8 cellular contexts compared by ENCODE assay signal in the genomic region with DNA sequence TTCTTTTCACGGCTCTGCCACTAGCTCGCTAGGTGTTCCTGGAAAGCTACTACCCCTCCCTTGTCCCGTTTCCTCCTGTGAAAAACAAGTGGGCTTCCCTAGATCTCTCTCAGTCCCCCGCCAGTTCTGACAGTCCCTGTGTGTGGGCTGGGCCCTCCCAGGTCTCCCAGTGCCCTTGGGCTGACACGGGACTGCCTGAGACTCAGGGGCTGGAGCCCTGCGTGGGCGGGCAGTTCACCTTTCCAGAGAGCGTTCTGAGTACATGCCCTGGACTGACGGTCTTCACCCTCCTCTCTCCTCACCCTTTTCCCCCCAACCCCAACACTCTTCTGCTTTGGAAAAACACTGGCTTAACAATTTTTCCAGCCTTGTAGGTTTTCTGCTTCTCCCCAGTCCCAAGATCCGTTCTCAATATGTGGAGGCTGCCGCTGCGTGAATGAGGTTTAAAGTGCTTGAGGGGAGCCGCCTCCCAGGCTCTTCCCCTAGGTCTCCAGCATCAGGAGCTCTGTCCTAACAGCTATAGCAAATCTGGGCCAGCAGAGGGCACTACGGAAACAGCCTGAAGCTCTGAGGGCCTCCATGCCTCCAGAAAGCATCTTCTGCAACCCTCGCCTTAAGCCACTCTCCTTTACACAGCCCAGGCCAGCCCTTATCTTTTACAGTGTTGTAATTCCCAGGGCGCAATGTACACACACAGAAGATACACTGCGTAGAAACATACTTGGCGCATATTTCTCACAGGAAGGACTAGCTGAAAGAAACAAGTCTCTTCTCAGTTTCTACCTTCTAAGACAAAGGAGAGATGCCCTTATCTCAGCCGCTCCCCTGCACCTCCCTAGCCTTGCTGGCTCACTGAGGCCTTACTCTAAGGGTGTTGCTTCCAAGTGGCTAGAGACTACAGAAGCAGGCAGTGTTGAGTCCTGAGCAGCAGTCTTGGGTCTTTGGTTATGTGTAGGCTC. TPM values are rescaled to one million over a fixed set of nuclear protein-coding genes. Genes with fewer than 3 reads are reported as not detected.
DNase-seq lines count a peak whose midpoint lies in the region; ATAC-seq and TF ChIP-seq lines count a peak whose summit lies in the region.

No MANE protein-coding gene starts in this region.

- no peaks in the 10 kb centered on the region for H3K79me2 ChIP-seq in OCI-LY7 (ENCODE audit: insufficient read depth, low read depth, low read length)

- H3K9me2 ChIP-seq in OCI-LY7 (ENCODE audit: insufficient read depth, low read length), result no peaks in the 10 kb centered on the region

- no TSS peak for BruUV-seq in OCI-LY7 (replicated peaks; lab: Mats Ljungman, UMichigan)

- TF ChIP-seq CTCF in OCI-LY7 (conservative IDR thresholded peaks at IDR 0.05; ENCODE audit: low read length), result peak; percentile 82

- CTCF ChIA-PET in OCI-LY7 (lab: Charles Lee; ENCODE audit: unreplicated experiment), result no interaction called here

- no peak overlapping the region for H3K4me2 ChIP-seq in OCI-LY7 (ENCODE audit: low read length)

- H3K27ac ChIP-seq in OCI-LY7 (ENCODE audit: low read depth, low read length, poor library complexity, severe bottlenecking), result no peak overlapping the region

- H3K4me1 ChIP-seq in OCI-LY7 (ENCODE audit: insufficient read depth, low read length, poor library complexity, severe bottlenecking), result no peaks in the 10 kb centered on the region

- no peak overlapping the region for H3K4me3 ChIP-seq in OCI-LY7 (ENCODE audit: low read depth, low read length, poor library complexity, severe bottlenecking)

- POLR2A ChIA-PET in OCI-LY7 (lab: Charles Lee), result interaction anchor here (0.8 kb wide), 1 partner anchor 162 kb away, joined by 4 read pairs; no protein-coding TSS in a partner anchor

- H2AFZ ChIP-seq in OCI-LY7 (ENCODE audit: low read length), result no peak overlapping the region

- no peaks in the 10 kb centered on the region for H4K20me1 ChIP-seq in OCI-LY7 (ENCODE audit: insufficient read depth, low read length)

- DNase-seq in AG20443 (ENCODE audit: low spot score) (peak; percentile 68), OCI-LY7 (ENCODE audit: low spot score) (peak; percentile 61), kidney glomerular epithelial cell (lab: John Stamatoyannopoulos, UW) (peak; percentile 3), midbrain (lab: John Stamatoyannopoulos, UW) (no peak)
- DNase-seq in activated T-helper 9 cell treated with anti-CD3 and anti-CD28 coated beads, Interleukin-2, amount 50 U/mL, for 16 hours (ENCODE audit: low read depth), result peak; percentile 1
- DNase-seq in stimulated activated naive CD8-positive, alpha-beta T cell treated with anti-CD3 and anti-CD28 coated beads, Interleukin-15, Interleukin-2, amounts not matched to agents 100 U/mL and 50 U/mL, for 24 hours, result peak; percentile 65

- H3K36me3 ChIP-seq in OCI-LY7 (ENCODE audit: insufficient read depth, low read length), result no peaks in the 10 kb centered on the region

- no peaks in the 10 kb centered on the region for H3K9me3 ChIP-seq in OCI-LY7 (ENCODE audit: low read length)

- intact Hi-C loops in OCI-LY7 (cut with micrococcal nuclease; ENCODE audit: unreplicated experiment), result no loop called here

- ATAC-seq in GM18517 (IDR thresholded peaks at IDR 0.05; ENCODE audit: unreplicated experiment) (peak; percentile 69), HG03196 (IDR thresholded peaks at IDR 0.05; ENCODE audit: unreplicated experiment) (peak; percentile 55)
- peak; percentile 71 for ATAC-seq in stimulated activated naive CD8-positive, alpha-beta T cell treated with anti-CD3 and anti-CD28 coated beads, Interleukin-15, Interleukin-2, amounts not matched to agents 100 U/mL and 50 U/mL, for 24 hours

RNA-seq across cellular contexts. Expression of a gene that starts 10.4 kb away (rescaled TPM):
- total RNA-seq in OCI-LY7 (2014; rRNA removed; shearing (Covaris generic)), result not detected in 2 replicates
- not detected in 2 replicates for total RNA-seq in OCI-LY7 (2022)

RNA-seq across cellular contexts. Expression of a gene that starts 23.9 kb away (rescaled TPM):
- total RNA-seq in OCI-LY7 (2014; rRNA removed; shearing (Covaris generic)), result not detected in 2 replicates
- not detected in 2 replicates for total RNA-seq in OCI-LY7 (2022)
